ENCODE assay signal across 1 cellular context in the genomic region with DNA sequence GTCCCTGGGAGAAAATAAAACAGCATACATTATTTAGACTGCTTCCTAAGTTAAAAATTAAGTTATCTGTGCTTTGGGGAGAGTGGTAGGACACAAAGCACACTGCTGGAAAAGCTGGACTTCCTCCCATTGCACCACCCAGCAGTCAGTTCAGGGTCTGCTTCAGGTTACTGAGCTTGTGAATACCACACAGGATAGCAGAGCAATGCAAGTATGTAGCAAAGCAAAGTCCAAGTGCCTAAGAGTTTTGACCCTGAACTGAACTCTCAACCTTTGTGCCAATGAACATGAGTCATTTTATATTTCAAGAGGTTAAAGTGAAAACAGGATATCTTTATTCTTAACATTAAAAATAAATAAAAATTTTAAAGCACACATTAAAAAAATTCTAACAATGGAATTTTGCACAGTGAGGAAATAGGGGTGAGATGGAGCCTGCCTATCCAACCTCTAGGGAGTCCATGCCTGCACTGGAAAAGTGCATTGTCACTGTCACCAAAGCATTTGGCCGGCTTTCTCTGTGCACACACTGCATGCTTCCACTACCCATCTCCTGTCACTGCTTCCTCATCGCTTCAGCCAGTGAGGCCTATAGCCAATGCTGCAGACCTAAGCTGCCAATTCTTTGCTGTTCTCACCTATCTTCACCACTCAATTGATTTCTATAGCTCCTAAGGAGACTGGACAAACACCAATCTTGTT.
TF ChIP-seq lines count a peak whose summit lies in the region.

No MANE protein-coding gene starts in this region.

TF ChIP-seq in H1, 55 proteins besides CTCF, POLR2A, EP300 and RAD21:
- TF ChIP-seq MAFK (IDR thresholded peaks at IDR 0.05; ENCODE audit: low read depth, low read length) (0 out of 2 replicates have a peak, but pooled peaks have one; percentile 2), ASH2L (IDR thresholded peaks at IDR 0.05; ENCODE audit: low read length) (no peak)
TF ChIP-seq in H1: peak in this region for 1.
